In genomic region chr3:167808910-167809309, GRCh38 we compare ENCODE assay signal across 30 cellular contexts.
"Had no signal": no experiment of that assay in that cellular context is flagged by ENCODE, and none has a peak within 500 bp of the region (broad histone marks: within the 10 kb centered on the region; RNA-seq: fewer than 3 reads in every experiment).

No MANE protein-coding gene starts in this region.

- H3K36me3 Mint-ChIP-seq: activated CD4-positive, alpha-beta memory T cell treated with anti-CD3 and anti-CD28 coated beads for 36 hours; naive thymus-derived CD4-positive, alpha-beta T cell; stimulated activated naive B cell treated with anti-CD40 and anti-IgM and Interleukin-4, amounts not matched to agents 10 μg/mL and 1 μg/mL and 100 μg/mL, for 72 hours had no signal

- H3K27me3 Mint-ChIP-seq: activated CD4-positive, alpha-beta memory T cell treated with anti-CD3 and anti-CD28 coated beads for 36 hours; activated CD4-positive, alpha-beta T cell treated with anti-CD3 and anti-CD28 coated beads, Interleukin-2, amount 10 ng/mL, durations not matched to agents 24 days and 14 days; activated T-cell treated with anti-CD3 and anti-CD28 coated beads, Interleukin-2, amount 50 U/mL, for 24 hours; central memory CD8-positive, alpha-beta T cell; naive thymus-derived CD4-positive, alpha-beta T cell; stimulated activated naive B cell treated with anti-CD40 and anti-IgM and Interleukin-4, amounts not matched to agents 10 μg/mL and 1 μg/mL and 100 μg/mL, for 72 hours had no signal

- H3K4me3 Mint-ChIP-seq: activated CD4-positive, alpha-beta memory T cell treated with anti-CD3 and anti-CD28 coated beads for 36 hours; activated CD4-positive, alpha-beta T cell treated with anti-CD3 and anti-CD28 coated beads, Interleukin-2, amount 10 ng/mL, durations not matched to agents 24 days and 14 days; activated T-cell treated with anti-CD3 and anti-CD28 coated beads, Interleukin-2, amount 50 U/mL, for 24 hours; central memory CD8-positive, alpha-beta T cell; naive thymus-derived CD4-positive, alpha-beta T cell; neural crest cell; stimulated activated naive B cell treated with anti-CD40 and anti-IgM and Interleukin-4, amounts not matched to agents 10 μg/mL and 1 μg/mL and 100 μg/mL, for 72 hours; T-helper 1 cell treated with Interleukin-12 subunit alpha and Interleukin-12 subunit beta and Interleukin-4 antibody, amounts not matched to agents 30 μg/mL and 1 μg/mL, for 36 hours had no signal

- DNase-seq: activated CD4-positive, alpha-beta memory T cell treated with anti-CD3 and anti-CD28 coated beads for 36 hours; activated CD4-positive, alpha-beta T cell treated with anti-CD3 and anti-CD28 coated beads, Interleukin-2, amount 10 ng/mL, durations not matched to agents 24 days and 14 days; activated CD4-positive, CD25-positive, alpha-beta regulatory T cell treated with anti-CD3 and anti-CD28 coated beads, Interleukin-2, amount 50 U/mL, for 72 hours; activated CD8-positive, alpha-beta memory T cell treated with anti-CD3 and anti-CD28 coated beads, Interleukin-2, amount 50 U/mL, for 48 hours; activated gamma-delta T cell; activated naive CD4-positive, alpha-beta T cell treated with anti-CD3 and anti-CD28 coated beads, Interleukin-2, amount 50 U/mL, for 16 hours; activated T-cell treated with anti-CD3 and anti-CD28 coated beads, Interleukin-2, amount 50 U/mL, for 24 hours; amniotic stem cell; dermis blood vessel endothelial cell; effector CD8-positive, alpha-beta T cell; foreskin fibroblast; head of caudate nucleus; hippocampal formation; left cardiac atrium; mammary epithelial cell; midbrain; naive thymus-derived CD4-positive, alpha-beta T cell; nucleus accumbens; pancreas; psoas muscle; stimulated activated CD4-positive, alpha-beta T cell treated with anti-CD3 and anti-CD28 coated beads, Interleukin-15, amount 100 ng/mL, for 24 hours; stimulated activated CD4-positive, alpha-beta T cell treated with anti-CD3 and anti-CD28 coated beads, Interleukin-2, amount 100 ng/mL, for 24 hours; stimulated activated naive B cell treated with anti-CD40 and anti-IgM and Interleukin-4, amounts not matched to agents 10 μg/mL and 1 μg/mL and 100 μg/mL, for 72 hours; stomach; T-helper 9 cell; tibial artery; upper lobe of right lung had no signal

- H3K4me1 ChIP-seq: pancreas, upper lobe of right lung had no signal

- H3K9me3 ChIP-seq: pancreas, psoas muscle, stomach, tibial artery, upper lobe of right lung had no signal

- H3K9me3 Mint-ChIP-seq: activated CD4-positive, alpha-beta memory T cell treated with anti-CD3 and anti-CD28 coated beads for 36 hours; activated CD4-positive, alpha-beta T cell treated with anti-CD3 and anti-CD28 coated beads, Interleukin-2, amount 10 ng/mL, durations not matched to agents 24 days and 14 days; activated T-cell treated with anti-CD3 and anti-CD28 coated beads, Interleukin-2, amount 50 U/mL, for 24 hours; central memory CD8-positive, alpha-beta T cell; naive thymus-derived CD4-positive, alpha-beta T cell; neural crest cell; stimulated activated naive B cell treated with anti-CD40 and anti-IgM and Interleukin-4, amounts not matched to agents 10 μg/mL and 1 μg/mL and 100 μg/mL, for 72 hours; T-helper 1 cell treated with Interleukin-12 subunit alpha and Interleukin-12 subunit beta and Interleukin-4 antibody, amounts not matched to agents 30 μg/mL and 1 μg/mL, for 36 hours had no signal

- H3K4me1 Mint-ChIP-seq: activated CD4-positive, alpha-beta T cell treated with anti-CD3 and anti-CD28 coated beads, Interleukin-2, amount 10 ng/mL, durations not matched to agents 24 days and 14 days; central memory CD8-positive, alpha-beta T cell; neural crest cell; stimulated activated naive B cell treated with anti-CD40 and anti-IgM and Interleukin-4, amounts not matched to agents 10 μg/mL and 1 μg/mL and 100 μg/mL, for 72 hours had no signal

- H3K36me3 ChIP-seq: pancreas, stomach, tibial artery, upper lobe of right lung had no signal

- H3K27ac ChIP-seq: pancreas, psoas muscle, stomach, upper lobe of right lung had no signal

- H3K27me3 ChIP-seq: pancreas, stomach, tibial artery, upper lobe of right lung had no signal

- H3K27ac Mint-ChIP-seq: activated CD4-positive, alpha-beta memory T cell treated with anti-CD3 and anti-CD28 coated beads for 36 hours; activated CD4-positive, alpha-beta T cell treated with anti-CD3 and anti-CD28 coated beads, Interleukin-2, amount 10 ng/mL, durations not matched to agents 24 days and 14 days; activated T-cell treated with anti-CD3 and anti-CD28 coated beads, Interleukin-2, amount 50 U/mL, for 24 hours; naive thymus-derived CD4-positive, alpha-beta T cell; stimulated activated naive B cell treated with anti-CD40 and anti-IgM and Interleukin-4, amounts not matched to agents 10 μg/mL and 1 μg/mL and 100 μg/mL, for 72 hours; T-helper 1 cell treated with Interleukin-12 subunit alpha and Interleukin-12 subunit beta and Interleukin-4 antibody, amounts not matched to agents 30 μg/mL and 1 μg/mL, for 36 hours had no signal

- H3K4me3 ChIP-seq: pancreas, psoas muscle, stomach, tibial artery, upper lobe of right lung had no signal
